8 cellular contexts compared by ENCODE assay signal in genomic region chr7:141654551-141654950, GRCh38.
A peak's percentile ranks its signal among the peaks of the same experiment; 100 is the strongest.
DNase-seq lines count a peak whose midpoint lies in the region; ATAC-seq lines count a peak whose summit lies in the region.

No MANE protein-coding gene starts in this region.

- peaks cover 3% of the 10 kb centered on the region for H3K4me1 Mint-ChIP-seq in T-helper 2 cell treated with Interferon-gamma antibody and Interleukin-4, amounts not matched to agents 5 μg/mL and 100 μg/mL, for 36 hours (ENCODE audit: low read depth)

- H3K4me3 Mint-ChIP-seq in T-helper 2 cell treated with Interferon-gamma antibody and Interleukin-4, amounts not matched to agents 5 μg/mL and 100 μg/mL, for 36 hours, result no peak overlapping the region

- H3K27ac Mint-ChIP-seq in T-helper 2 cell treated with Interferon-gamma antibody and Interleukin-4, amounts not matched to agents 5 μg/mL and 100 μg/mL, for 36 hours, result peak overlapping the region; percentile 58

- no peaks in the 10 kb centered on the region for H3K27me3 Mint-ChIP-seq in T-helper 2 cell treated with Interferon-gamma antibody and Interleukin-4, amounts not matched to agents 5 μg/mL and 100 μg/mL, for 36 hours (ENCODE audit: low read depth)

- peaks cover 23% of the 10 kb centered on the region for H3K36me3 Mint-ChIP-seq in T-helper 2 cell treated with Interferon-gamma antibody and Interleukin-4, amounts not matched to agents 5 μg/mL and 100 μg/mL, for 36 hours (ENCODE audit: low read depth)

- DNase-seq in activated CD8-positive, alpha-beta memory T cell treated with anti-CD3 and anti-CD28 coated beads for 4 hours (ENCODE audit: low read depth in 2 of 2), result peak; percentile 10 to 14
- no peak for DNase-seq in activated CD8-positive, alpha-beta memory T cell treated with anti-CD3 and anti-CD28 coated beads for 24 hours
- DNase-seq in NCI-H1930 (lab: John Stamatoyannopoulos, UW), result peak; percentile 78 to 82
- peak; percentile 48 for DNase-seq in T-helper 2 cell treated with Interferon-gamma antibody and Interleukin-4, amounts not matched to agents 5 μg/mL and 100 μg/mL, for 36 hours (ENCODE audit: low spot score)
- DNase-seq in brain pericyte (ENCODE audit: low read depth, low spot score), result peak; percentile 37
- peak; percentile 87 for DNase-seq in iPS-NIHi7 (ENCODE audit: extremely low spot score)
- peak; percentile 39 for DNase-seq in stimulated activated CD4-positive, alpha-beta T cell treated with anti-CD3 and anti-CD28 coated beads, Interleukin-2, amount 100 ng/mL, for 4 hours (ENCODE audit: low read depth)

- ATAC-seq in HG02943 (IDR thresholded peaks at IDR 0.05; ENCODE audit: low read depth, unreplicated experiment), result peak; percentile 66

- no peaks in the 10 kb centered on the region for H3K9me3 Mint-ChIP-seq in T-helper 2 cell treated with Interferon-gamma antibody and Interleukin-4, amounts not matched to agents 5 μg/mL and 100 μg/mL, for 36 hours
